ENCODE assay signal across 19 cellular contexts in genomic region chr3:67624078-67624477, GRCh38.
"Had no signal": no experiment of that assay in that cellular context is flagged by ENCODE, and none has a peak within 500 bp of the region (broad histone marks: within the 10 kb centered on the region; RNA-seq: fewer than 3 reads in every experiment).

No MANE protein-coding gene starts in this region.

- H3K27me3 Mint-ChIP-seq: activated B cell treated with CpG ODN at 0.5 μM for 24 hours; activated CD4-positive, alpha-beta memory T cell treated with anti-CD3 and anti-CD28 coated beads for 36 hours; activated CD4-positive, alpha-beta T cell treated with anti-CD3 and anti-CD28 coated beads for 36 hours; activated CD8-positive, alpha-beta memory T cell treated with anti-CD3 and anti-CD28 coated beads, Interleukin-2, amount 10 ng/mL, durations not matched to agents 7 days and 5 days; T-helper 17 cell; type B pancreatic cell had no signal

- H3K9me3 Mint-ChIP-seq: activated T-helper 2 cell treated with anti-CD3 and anti-CD28 coated beads, Interferon-gamma antibody, Interleukin-2, Interleukin-4, amounts not matched to agents 10 μg/mL and 5 μg/mL and 100 μg/mL, durations not matched to agents 14 hours and 24 hours and 36 hours had no signal

- DNase-seq: activated B cell treated with CpG ODN at 0.5 μM for 24 hours; activated CD4-positive, alpha-beta memory T cell treated with anti-CD3 and anti-CD28 coated beads for 36 hours; activated CD4-positive, alpha-beta T cell treated with anti-CD3 and anti-CD28 coated beads for 36 hours; activated CD8-positive, alpha-beta memory T cell treated with anti-CD3 and anti-CD28 coated beads, Interleukin-2, amount 10 ng/mL, durations not matched to agents 7 days and 5 days; activated naive CD4-positive, alpha-beta T cell treated with anti-CD3 and anti-CD28 coated beads, Interleukin-2, amount 50 U/mL, for 16 hours; amniotic stem cell; colonic mucosa; glutamatergic neuron; hippocampal formation; mesendoderm; mucosa of descending colon; posterior cingulate gyrus; right lobe of liver; stimulated activated CD4-positive, alpha-beta T cell treated with anti-CD3 and anti-CD28 coated beads, Interleukin-1b, Interleukin-23, amount 100 ng/mL, for 48 hours; SW 1271; T-helper 17 cell had no signal

- H3K27ac Mint-ChIP-seq: activated CD4-positive, alpha-beta memory T cell treated with anti-CD3 and anti-CD28 coated beads for 36 hours; activated CD4-positive, alpha-beta T cell treated with anti-CD3 and anti-CD28 coated beads for 36 hours; activated CD8-positive, alpha-beta memory T cell treated with anti-CD3 and anti-CD28 coated beads, Interleukin-2, amount 10 ng/mL, durations not matched to agents 7 days and 5 days; T-helper 17 cell; type B pancreatic cell had no signal

- H3K4me3 Mint-ChIP-seq: activated B cell treated with CpG ODN at 0.5 μM for 24 hours; activated CD4-positive, alpha-beta memory T cell treated with anti-CD3 and anti-CD28 coated beads for 36 hours; activated CD4-positive, alpha-beta T cell treated with anti-CD3 and anti-CD28 coated beads for 36 hours; activated CD8-positive, alpha-beta memory T cell treated with anti-CD3 and anti-CD28 coated beads, Interleukin-2, amount 10 ng/mL, durations not matched to agents 7 days and 5 days; neural crest cell; T-helper 17 cell; type B pancreatic cell had no signal

- ATAC-seq: activated CD4-positive, alpha-beta T cell treated with anti-CD3 and anti-CD28 coated beads for 36 hours; activated CD8-positive, alpha-beta memory T cell treated with anti-CD3 and anti-CD28 coated beads, Interleukin-2, amount 10 ng/mL, durations not matched to agents 7 days and 5 days; mucosa of descending colon; T-helper 17 cell had no signal
